8 cellular contexts compared by ENCODE assay signal in the genomic region with DNA sequence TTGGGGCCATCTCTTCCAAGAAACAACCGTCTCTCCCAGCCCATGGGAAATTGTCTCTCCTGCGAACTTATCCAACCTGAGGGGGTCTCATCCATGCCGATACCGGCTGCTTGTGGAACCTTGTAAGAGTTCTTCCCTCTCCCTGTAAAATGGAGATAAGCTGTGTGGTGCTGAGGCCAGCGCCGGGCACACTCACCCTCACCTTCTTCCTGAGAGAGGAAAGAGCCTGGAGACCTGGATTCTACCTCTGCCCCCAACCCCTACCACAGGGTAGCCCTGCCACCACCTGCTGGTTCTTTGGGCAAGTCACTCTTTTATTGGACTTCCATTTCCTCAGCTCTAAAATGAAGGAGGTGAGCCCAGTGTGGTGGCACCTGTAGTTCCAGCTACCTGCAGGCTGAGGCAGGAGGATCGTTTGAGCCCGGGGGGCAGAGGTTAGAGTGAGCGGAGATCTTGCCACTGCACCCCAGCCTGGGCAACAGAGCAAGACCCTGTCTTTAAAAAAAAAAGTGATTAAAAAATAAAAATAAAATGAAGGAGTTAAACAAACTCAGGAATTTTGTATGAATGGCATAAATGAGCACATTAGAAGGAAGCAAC. TPM values are rescaled to one million over a fixed set of nuclear protein-coding genes. Genes with fewer than 3 reads are reported as not detected.
A peak's percentile ranks its signal among the peaks of the same experiment; 100 is the strongest.
DNase-seq lines count a peak whose midpoint lies in the region; ATAC-seq, FAIRE-seq and TF ChIP-seq lines count a peak whose summit lies in the region.

No MANE protein-coding gene starts in this region.

- H3K27ac ChIP-seq in H9 (ENCODE audit: insufficient read length, low read depth, low read length): no peak overlapping the region

- no peak overlapping the region for H4K91ac ChIP-seq in H9 (ENCODE audit: insufficient read length, low read depth, low read length)

- no peak overlapping the region for H2BK15ac ChIP-seq in H9 (ENCODE audit: low read depth, low read length)

- H3K27me3 Mint-ChIP-seq in H9 (ENCODE audit: low read depth) (peaks cover 43% of the 10 kb centered on the region), T-cell (peaks cover 0 to 14% of the 10 kb centered on the region in 2 donors)

- no peak overlapping the region for H4K8ac ChIP-seq in H9 (replicated peaks; ENCODE audit: insufficient read length, low read depth, low read length)

- no peak overlapping the region for H2BK12ac ChIP-seq in H9 (ENCODE audit: insufficient read length, low read depth, low read length)

- TF ChIP-seq CTCF in H9 (conservative IDR thresholded peaks at IDR 0.05): no peak
- no peak for TF ChIP-seq CTCF in fibroblast of villous mesenchyme (IDR thresholded peaks at IDR 0.05; ENCODE audit: insufficient read depth, low read depth, low read length)
- TF ChIP-seq CTCF in retinal pigment epithelial cell (conservative IDR thresholded peaks at IDR 0.05; ENCODE audit: low read depth, low read length): peak; percentile 29
- TF ChIP-seq CTCF in GM10248 (IDR thresholded peaks at IDR 0.05; ENCODE audit: control extremely low read depth, extremely low read depth, low read depth, missing control alignments): no peak

- H3K9me3 Mint-ChIP-seq in H9 (peaks cover 0 to 2% of the 10 kb centered on the region in 2 experiments; a peak in 1 of 5 replicates), T-cell (no peaks in the 10 kb centered on the region)

- H3K4me1 Mint-ChIP-seq in H9: peaks cover 8 to 11% of the 10 kb centered on the region in 2 experiments
- H3K4me1 Mint-ChIP-seq in T-cell: peaks cover 10 to 18% (median 11%) of the 10 kb centered on the region in 3 donors

- no peaks in the 10 kb centered on the region for H3K4me1 ChIP-seq in H9 (ENCODE audit: insufficient read depth, low read length)

- POLR2A ChIA-PET in T-cell (lab: Charles Lee): no interaction called here
- POLR2A ChIA-PET in GM10248 (lab: Yijun Ruan, JAX): no interaction called here

- H3K27ac Mint-ChIP-seq in H9: no peak overlapping the region
- H3K27ac Mint-ChIP-seq in T-cell: no peak overlapping the region

- no peak overlapping the region for H3K9ac ChIP-seq in H9 (ENCODE audit: extremely low read depth, insufficient read length, low read length)

- H3K23ac ChIP-seq in H9 (ENCODE audit: insufficient read length, low read depth, low read length): no peak overlapping the region

- no peak overlapping the region for H2BK20ac ChIP-seq in H9 (ENCODE audit: low read depth, low read length, poor library complexity, severe bottlenecking)

- no peak overlapping the region for H3K4ac ChIP-seq in H9 (ENCODE audit: low read depth, low read length)

- H2BK5ac ChIP-seq in H9 (ENCODE audit: insufficient read length, low read length): no peak overlapping the region

- no peak overlapping the region for H2AFZ ChIP-seq in H9 (ENCODE audit: low read length)

- H4K5ac ChIP-seq in H9 (ENCODE audit: insufficient read length, low read depth, low read length): no peak overlapping the region

- H3K14ac ChIP-seq in H9 (ENCODE audit: insufficient read depth, low read length): no peak overlapping the region

- no peak overlapping the region for H2AK5ac ChIP-seq in H9 (ENCODE audit: insufficient read length, low read length)

- no peak for FAIRE-seq in RCC 7860 (lab: Jason Lieb, UNC)

- no peak overlapping the region for H2BK120ac ChIP-seq in H9 (ENCODE audit: low read depth, low read length, poor library complexity, severe bottlenecking)

- DNase-seq in H9: no peak
- DNase-seq in T-cell: no peak
- no peak for DNase-seq in fibroblast of villous mesenchyme (ENCODE audit: low read depth)
- no peak for DNase-seq in retinal pigment epithelial cell (ENCODE audit: low read depth)
- DNase-seq in NCI-H187 treated with DMSO at 0.1 percent for 48 hours (lab: John Stamatoyannopoulos, UW): no peak
- DNase-seq in RCC 7860 (ENCODE audit: low spot score): no peak
- no peak for DNase-seq in GM10248 (ENCODE audit: extremely low spot score)

- H3K36me3 Mint-ChIP-seq in H9 (ENCODE audit: insufficient read depth in 1 of 3, low read depth in 3 of 3) (no peaks in the 10 kb centered on the region; a peak in 1 of 7 replicates), T-cell (no peaks in the 10 kb centered on the region)

- ATAC-seq in T-cell (replicated peaks in 1 of 4): peak in 1 of 4 experiments; percentile 5
- no peak for ATAC-seq in activated CD4-positive, CD25-positive, alpha-beta regulatory T cell treated with anti-CD3 and anti-CD28 coated beads, Interleukin-2, amount 50 U/mL, for 24 hours

- CTCF ChIA-PET in T-cell (lab: Charles Lee): no interaction called here
- CTCF ChIA-PET in GM10248 (lab: Yijun Ruan, JAX): no interaction called here

- no peak overlapping the region for H3K56ac ChIP-seq in H9 (ENCODE audit: insufficient read length, low read depth, low read length)

- no peak overlapping the region for H3T11ph ChIP-seq in H9 (ENCODE audit: low read length)

- H3K79me1 ChIP-seq in H9 (ENCODE audit: insufficient read depth, low read depth, low read length, poor library complexity, severe bottlenecking): no peaks in the 10 kb centered on the region

- no peaks in the 10 kb centered on the region for H3K9me3 ChIP-seq in H9 (ENCODE audit: control insufficient read depth, low read depth, low read length)

- no CpG with 5 or more reads among the region's 9 CpGs for WGBS in H9 (ENCODE audit: extremely low coverage, insufficient read length, low lambda C conversion rate)

- peaks cover 8% of the 10 kb centered on the region for H3K27me3 ChIP-seq in H9 (ENCODE audit: insufficient read depth, low read length)

- peak overlapping the region; percentile 70 to 83 for H3K4me3 Mint-ChIP-seq in H9
- peak overlapping the region; percentile 78 to 84 (median 81) for H3K4me3 Mint-ChIP-seq in T-cell

- peak overlapping the region; percentile 77 for H3K4me2 ChIP-seq in H9 (ENCODE audit: insufficient read depth, insufficient read length, low read length)

- peaks cover 8% of the 10 kb centered on the region for H3K23me2 ChIP-seq in H9 (ENCODE audit: insufficient read length, low read depth, low read length, poor library complexity, severe bottlenecking)

- H4K20me1 ChIP-seq in H9 (ENCODE audit: control insufficient read depth, insufficient read depth, insufficient read length): no peaks in the 10 kb centered on the region

- H3K4me3 ChIP-seq in fibroblast of villous mesenchyme (ENCODE audit: low read depth, low read length): peak overlapping the region; percentile 63
- H3K4me3 ChIP-seq in retinal pigment epithelial cell (ENCODE audit: low read length): peak overlapping the region; percentile 68

- no peaks in the 10 kb centered on the region for H3K79me2 ChIP-seq in H9 (ENCODE audit: insufficient read depth, low read length)

- H3K18ac ChIP-seq in H9 (ENCODE audit: insufficient read length, low read depth, low read length): no peak overlapping the region

RNA-seq across cellular contexts. Expression of gene PSAP, which starts 38.4 kb away (rescaled TPM):
- total RNA-seq in H9 (2021) (336 and 346 TPM in 2 replicates), T-cell (100 to 1,000 TPM; 155 to 208 (median 190) TPM), fibroblast of villous mesenchyme (521 and 543 TPM in 2 replicates)
